Comparison of ENCODE assay signal across 27 cellular contexts in the genomic region with DNA sequence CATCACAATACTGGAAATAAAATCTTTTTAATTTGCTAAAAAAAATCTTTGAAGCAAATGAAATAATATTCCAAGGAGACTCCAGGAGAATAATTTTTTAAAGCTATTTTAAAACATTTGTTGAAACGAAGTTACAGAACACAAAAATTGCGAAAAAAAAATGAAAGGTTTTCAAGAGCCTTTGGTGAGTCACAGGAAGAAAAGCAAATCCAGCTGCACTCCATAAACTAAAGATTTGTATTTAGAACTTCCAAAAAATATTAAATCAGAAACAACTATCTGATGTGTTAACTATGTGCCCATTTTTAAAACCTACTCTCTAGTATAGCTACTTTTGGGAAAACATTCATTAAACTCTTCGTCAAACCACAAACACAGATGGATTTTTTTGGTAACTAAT. TPM values are rescaled to one million over a fixed set of nuclear protein-coding genes. Genes with fewer than 3 reads are reported as not detected.
DNase-seq lines count a peak whose midpoint lies in the region; TF ChIP-seq lines count a peak whose summit lies in the region.
"Had no signal": no experiment of that assay in that cellular context is flagged by ENCODE, and none has a peak within 500 bp of the region (broad histone marks: within the 10 kb centered on the region; RNA-seq: fewer than 3 reads in every experiment).

No MANE protein-coding gene starts in this region.

- H3K9me2 ChIP-seq in GM23248 (ENCODE audit: insufficient read depth) = no peaks in the 10 kb centered on the region

- H3K4me3 Mint-ChIP-seq in mesothelial cell of epicardium = no peak overlapping the region
- H3K4me3 Mint-ChIP-seq: CD14-positive monocyte; endodermal cell; naive B cell; T-helper 1 cell treated with Interleukin-12 subunit alpha and Interleukin-12 subunit beta and Interleukin-4 antibody, amounts not matched to agents 30 μg/mL and 1 μg/mL, for 36 hours had no signal

- H3K4me1 Mint-ChIP-seq in mesothelial cell of epicardium = peaks cover 2% of the 10 kb centered on the region
- H3K4me1 Mint-ChIP-seq: endodermal cell had no signal

- H3K4me1 ChIP-seq in GM23248 (ENCODE audit: insufficient read depth) (peaks cover 15% of the 10 kb centered on the region), smooth muscle cell (ENCODE audit: low read depth) (peaks cover 5% of the 10 kb centered on the region)
- H3K4me1 ChIP-seq: esophagus muscularis mucosa, left lung, prostate gland had no signal

- H3K79me2 ChIP-seq in GM23248 (ENCODE audit: insufficient read depth) (peaks cover 89% of the 10 kb centered on the region), smooth muscle cell (ENCODE audit: low read depth) (peaks cover 24% of the 10 kb centered on the region)

- peaks cover 8% of the 10 kb centered on the region; the same call in 1 of the 2 replicates for H3F3A ChIP-seq in GM23248 (ENCODE audit: insufficient read depth)
- no peaks in the 10 kb centered on the region for H3F3A ChIP-seq in smooth muscle cell (ENCODE audit: low read depth)

- peak overlapping the region; percentile 21 for H3K4me3 ChIP-seq in GM23248
- H3K4me3 ChIP-seq in cardiac fibroblast (replicated peaks in 1 of 2; ENCODE audit: low read depth in 2 of 2, low read length in 2 of 2) = no peak overlapping the region
- no peak overlapping the region for H3K4me3 ChIP-seq in fibroblast of the aortic adventitia (ENCODE audit: low read depth, low read length)
- no peak overlapping the region for H3K4me3 ChIP-seq in smooth muscle cell
- H3K4me3 ChIP-seq: esophagus muscularis mucosa, left lung, prostate gland, transverse colon had no signal

- TF ChIP-seq CTCF in cardiac fibroblast (IDR thresholded peaks at IDR 0.05; ENCODE audit: low read depth, low read length) = no peak
- no peak for TF ChIP-seq CTCF in fibroblast of the aortic adventitia (IDR thresholded peaks at IDR 0.05; ENCODE audit: insufficient read depth, low read length)
- TF ChIP-seq CTCF in smooth muscle cell (IDR thresholded peaks at IDR 0.05; ENCODE audit: borderline replicate concordance, insufficient read depth, poor library complexity, severe bottlenecking) = no peak
- no peak for TF ChIP-seq CTCF in mesothelial cell of epicardium (IDR thresholded peaks at IDR 0.05; ENCODE audit: unreplicated experiment)

- peaks cover 4% of the 10 kb centered on the region for H3K36me3 Mint-ChIP-seq in mesothelial cell of epicardium

- H3K9ac ChIP-seq in GM23248 (peak overlapping the region; percentile 28; the same call in 1 of the 2 replicates), smooth muscle cell (ENCODE audit: low read depth) (no peak overlapping the region)

- no peaks in the 10 kb centered on the region for H4K20me1 ChIP-seq in GM23248 (ENCODE audit: insufficient read depth)
- peaks cover 15% of the 10 kb centered on the region for H4K20me1 ChIP-seq in smooth muscle cell (ENCODE audit: low read depth)

- peaks cover 12% of the 10 kb centered on the region for H3K9me3 Mint-ChIP-seq in mesothelial cell of epicardium
- H3K9me3 Mint-ChIP-seq: endodermal cell had no signal

- H3K27ac Mint-ChIP-seq in mesothelial cell of epicardium = no peak overlapping the region
- H3K27ac Mint-ChIP-seq: CD14-positive monocyte; endodermal cell; T-helper 1 cell treated with Interleukin-12 subunit alpha and Interleukin-12 subunit beta and Interleukin-4 antibody, amounts not matched to agents 30 μg/mL and 1 μg/mL, for 36 hours had no signal

- 3 to 5% methylated on average over 3 of the region's 3 CpGs for WGBS in GM23248 (ENCODE audit: low coverage in 1 of 2, low lambda C conversion rate in 2 of 2, missing lambda C conversion rate in 2 of 2), 2 experiments
- 69% methylated on average over 3 of the region's 3 CpGs for WGBS in smooth muscle cell (ENCODE audit: low lambda C conversion rate)

- H3K27ac ChIP-seq in GM23248 = peak overlapping the region; percentile 36
- H3K27ac ChIP-seq in smooth muscle cell (ENCODE audit: low read depth) = no peak overlapping the region
- H3K27ac ChIP-seq: esophagus muscularis mucosa, left lung, prostate gland, transverse colon had no signal

- in situ Hi-C loops in GM23248 (cut with MboI) = no loop called here

- H2AFZ ChIP-seq in GM23248 (peak overlapping the region; percentile 55), smooth muscle cell (ENCODE audit: low read depth) (no peak overlapping the region)

- H3K36me3 ChIP-seq in GM23248 (ENCODE audit: low read depth) (0 out of 2 replicates have a peak, but pooled peaks cover 3% of the 10 kb centered on the region), smooth muscle cell (ENCODE audit: low read depth) (no peaks in the 10 kb centered on the region)
- H3K36me3 ChIP-seq: esophagus muscularis mucosa, left lung, prostate gland, transverse colon had no signal

- H3K27me3 Mint-ChIP-seq in mesothelial cell of epicardium (ENCODE audit: low read depth) = no peaks in the 10 kb centered on the region
- H3K27me3 Mint-ChIP-seq: naive B cell had no signal

- H3K4me2 ChIP-seq in GM23248 (ENCODE audit: unreplicated experiment) = peak overlapping the region; percentile 85
- H3K4me2 ChIP-seq in smooth muscle cell = peak overlapping the region; percentile 4

- H3K27me3 ChIP-seq in GM23248 (replicated peaks; ENCODE audit: insufficient read depth) (no peaks in the 10 kb centered on the region), smooth muscle cell (ENCODE audit: low read depth) (no peaks in the 10 kb centered on the region)
- H3K27me3 ChIP-seq: esophagus muscularis mucosa, left lung, transverse colon had no signal

- H3K9me3 ChIP-seq in GM23248 (ENCODE audit: low read depth) (no peaks in the 10 kb centered on the region), smooth muscle cell (replicated peaks; ENCODE audit: low read depth) (no peaks in the 10 kb centered on the region)
- H3K9me3 ChIP-seq: esophagus muscularis mucosa, left lung, prostate gland, transverse colon had no signal

- peak; percentile 62 for DNase-seq in GM23248
- peak; percentile 29 to 46 for DNase-seq in cardiac fibroblast (ENCODE audit: low read depth in 2 of 2)
- DNase-seq in fibroblast of the aortic adventitia (ENCODE audit: low read depth) = peak; percentile 44
- DNase-seq in smooth muscle cell (lab: John Stamatoyannopoulos, UW; ENCODE audit: unreplicated experiment) = no peak
- no peak for DNase-seq in midbrain (lab: John Stamatoyannopoulos, UW)
- no peak for DNase-seq in mesothelial cell of epicardium (ENCODE audit: low spot score in 2 of 2, unreplicated experiment in 2 of 2)
- DNase-seq in AML-193 (lab: John Stamatoyannopoulos, UW) = no peak
- DNase-seq: activated CD4-positive, alpha-beta T cell treated with anti-CD3 and anti-CD28 coated beads, Interleukin-2, amount 50 U/mL, for 48 hours; activated CD4-positive, CD25-positive, alpha-beta regulatory T cell treated with anti-CD3 and anti-CD28 coated beads, Interleukin-2, amount 50 U/mL, for 72 hours; activated T-cell treated with anti-CD3 and anti-CD28 coated beads, Interleukin-2, amount 50 U/mL, for 48 hours; Calu3; caudate nucleus; DND-41; endodermal cell; glutamatergic neuron; left lung; naive B cell; NCI-H1417; NCI-H2029 treated with DMSO at 0.1 percent for 48 hours; NCI-H2227 treated with DMSO at 0.1 percent for 48 hours; NCI-H69; stimulated activated CD4-positive, alpha-beta T cell treated with anti-CD3 and anti-CD28 coated beads, Interleukin-4, amount 100 ng/mL, for 24 hours; transverse colon had no signal

RNA-seq across cellular contexts. Expression of gene PDSS2, which starts 23.6 kb away (rescaled TPM):
- total RNA-seq in GM23248 (2014; rRNA removed; shearing (Covaris generic)) = 10.3 and 12.5 TPM in 2 replicates
- polyA plus RNA-seq in GM23248 (2016; fragmentation: Nextera tagmentation; extraction: Ambion mirVana) (9.9 and 11.4 TPM in 2 replicates), smooth muscle cell (12.1 and 12.8 TPM in 2 replicates)
- total RNA-seq in fibroblast of the aortic adventitia (ENCODE audit: low replicate concordance) (10.1 and 14.4 TPM in 2 replicates), smooth muscle cell (15.5 and 21.6 TPM in 2 replicates), mesothelial cell of epicardium (10.7 to 13.2 TPM (median 13.0 TPM) in 3 replicates)

RNA-seq across cellular contexts. Expression of gene SOBP, which starts 54.1 kb away (rescaled TPM):
- 0.97 and 1.9 TPM in 2 replicates for total RNA-seq in GM23248 (2014; rRNA removed; shearing (Covaris generic))
- polyA plus RNA-seq in GM23248 (2016; fragmentation: Nextera tagmentation; extraction: Ambion mirVana) (0.38 and 0.39 TPM in 2 replicates), smooth muscle cell (2.7 and 4.0 TPM in 2 replicates)
- total RNA-seq in fibroblast of the aortic adventitia (ENCODE audit: low replicate concordance) (7.4 and 7.9 TPM in 2 replicates), smooth muscle cell (0.67 and 3.0 TPM in 2 replicates), mesothelial cell of epicardium (7.6 to 8.8 TPM (median 7.6 TPM) in 3 replicates)
- polyA plus RNA-seq: CD14-positive monocyte had no signal

Comparison
In these comparisons a context has a peak if more than half of its experiments do, and no peak if none do; other contexts are left out.
1. DNase-seq: peak in GM23248 (single experiment), cardiac fibroblast (2 of 2) and fibroblast of the aortic adventitia (single experiment); none in smooth muscle cell (single experiment), midbrain (single experiment), mesothelial cell of epicardium (0 of 2) and AML-193 (0 of 2).